ENCODE assay signal across 8 cellular contexts in the genomic region with DNA sequence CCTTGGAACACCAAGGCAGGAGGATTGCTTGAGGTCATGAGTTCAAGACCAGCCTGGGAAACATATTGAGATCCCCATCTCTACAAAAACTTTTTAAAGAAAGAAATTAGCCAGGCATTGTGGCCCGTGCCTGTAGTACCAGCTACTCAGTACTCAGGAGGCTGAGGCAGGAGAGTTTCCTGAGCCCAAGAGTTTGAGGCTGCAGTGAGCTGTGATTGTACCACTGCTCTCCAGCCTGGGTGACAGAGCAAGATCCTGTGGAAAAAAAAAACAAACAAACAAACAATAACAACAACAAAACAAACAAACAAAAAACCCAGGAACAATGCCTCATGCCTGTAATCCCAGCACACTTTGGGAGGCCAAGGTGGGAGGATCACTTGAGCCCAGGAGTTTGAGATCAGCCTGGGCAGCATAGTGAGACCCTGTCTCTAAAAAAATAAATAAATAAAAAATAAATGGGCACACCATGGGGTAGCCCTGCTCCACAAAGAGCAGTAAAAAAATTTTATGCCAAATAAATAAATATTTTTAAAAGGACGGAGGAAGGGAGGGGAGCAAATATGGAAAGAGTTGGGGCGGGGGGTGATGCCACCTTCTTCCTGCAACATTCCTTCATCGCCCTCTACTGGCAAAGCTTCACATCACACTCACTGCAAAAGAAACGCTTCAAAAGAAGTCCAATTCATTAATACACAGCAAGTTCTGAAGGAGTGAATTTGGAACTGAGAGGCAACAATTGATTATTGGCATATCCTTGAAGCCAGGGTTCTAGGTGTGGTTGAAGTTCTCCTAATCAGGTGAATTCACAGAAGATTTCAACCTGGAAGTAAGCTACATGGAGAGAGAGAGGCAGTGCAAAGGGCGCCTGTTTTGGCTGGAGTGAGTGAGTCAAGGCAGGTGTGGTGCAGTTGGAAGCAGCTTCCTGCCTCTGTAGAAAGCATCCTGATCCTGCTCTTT.
A peak's percentile ranks its signal among the peaks of the same experiment; 100 is the strongest.
DNase-seq lines count a peak whose midpoint lies in the region; ATAC-seq and TF ChIP-seq lines count a peak whose summit lies in the region.

No MANE protein-coding gene starts in this region.

- no peak overlapping the region for H3K27ac ChIP-seq in 22Rv1

- CTCF ChIA-PET in GM10248 (lab: Yijun Ruan, JAX): interaction anchor here (0.7 to 15.8 kb wide), 40 partner anchors 12 to 972 kb away, joined by 3 to 262 read pairs (median 4); a partner anchor contains a TSS

- ATAC-seq in GM18519 (IDR thresholded peaks at IDR 0.05; ENCODE audit: low FRiP score, unreplicated experiment): no peak

- TF ChIP-seq CTCF in 22Rv1 (IDR thresholded peaks at IDR 0.05) (peak; percentile 99), GM10248 (IDR thresholded peaks at IDR 0.05; ENCODE audit: control extremely low read depth, extremely low read depth, low read depth, missing control alignments) (peak; percentile 78), LNCAP (IDR thresholded peaks at IDR 0.05) (peak; percentile 93)

- DNase-seq in GM10248 (ENCODE audit: extremely low spot score) (peak; percentile 56), T-helper 2 cell (peak in 4 of 5 experiments; percentile 39 to 70 (median 50)), anterior cingulate cortex (lab: John Stamatoyannopoulos, UW) (peak in 39 of 58 donors; percentile 4 to 65 (median 25)), hypothalamus (lab: John Stamatoyannopoulos, UW) (peak in 32 of 51 donors; percentile 3 to 62 (median 26))
- DNase-seq in stimulated activated CD4-positive, alpha-beta T cell treated with anti-CD3 and anti-CD28 coated beads, Interleukin-12 subunit alpha, Interleukin-12 subunit beta, amount 100 ng/mL, for 48 hours (ENCODE audit: low read depth in 2 of 3, low spot score in 1 of 3): peak; percentile 21 to 77 (median 55)

- POLR2A ChIA-PET in GM10248 (lab: Yijun Ruan, JAX): no interaction called here
